ENCODE assay signal across 1 cellular context in genomic region chr14:81170104-81170828, GRCh38.
A peak's percentile ranks its signal among the peaks of the same experiment; 100 is the strongest.
TF ChIP-seq lines count a peak whose summit lies in the region.

No MANE protein-coding gene starts in this region.

TF ChIP-seq in K562, 482 proteins besides CTCF, POLR2A, EP300 and RAD21 (continued from another document and continues in another):
- TF ChIP-seq TFAP4 (CRISPR knock-in tag; IDR thresholded peaks at IDR 0.05; ENCODE audit: borderline replicate concordance) (peak; percentile 72; the same call in 1 of the 2 replicates), ZNF644 (tag; IDR thresholded peaks at IDR 0.05; ENCODE audit: low read depth) (no peak), NFE2 (IDR thresholded peaks at IDR 0.05; ENCODE audit: low read depth) (peak; percentile 77), RB1 (IDR thresholded peaks at IDR 0.05; ENCODE audit: low read depth) (peak; percentile 58; the same call in 1 of the 2 replicates), MLX (CRISPR knock-in tag; conservative IDR thresholded peaks at IDR 0.05) (no peak), MCM5 (IDR thresholded peaks at IDR 0.05; ENCODE audit: low read depth) (no peak), NRF1 (conservative IDR thresholded peaks at IDR 0.05 in 1 of 2, IDR thresholded peaks at IDR 0.05 in 1 of 2) (peak; percentile 95), MAFG (tag; conservative IDR thresholded peaks at IDR 0.05) (peak; percentile 51), LEF1 (IDR thresholded peaks at IDR 0.05) (peak; percentile 34; the same call in 1 of the 2 replicates), GATAD2A (IDR thresholded peaks at IDR 0.05) (no peak), ZKSCAN8 (CRISPR knock-in tag; IDR thresholded peaks at IDR 0.05) (no peak), ZNF354B (CRISPR knock-in tag; IDR thresholded peaks at IDR 0.05) (no peak), ZNF263 (CRISPR knock-in tag; IDR thresholded peaks at IDR 0.05; ENCODE audit: borderline replicate concordance) (peak; percentile 86), TAF9B (IDR thresholded peaks at IDR 0.05; ENCODE audit: partially characterized antibody) (peak; percentile 31), MEIS2 (IDR thresholded peaks at IDR 0.05; ENCODE audit: partially characterized antibody) (peak; percentile 48), SMC3 (conservative IDR thresholded peaks at IDR 0.05; ENCODE audit: insufficient read depth, low read depth, low read length) (peak; percentile 41; the same call in 1 of the 2 replicates), ARID1B (IDR thresholded peaks at IDR 0.05) (no peak), ZNF584 (CRISPR knock-in tag; IDR thresholded peaks at IDR 0.05; ENCODE audit: low read depth) (no peak), PHTF2 (CRISPR knock-in tag; IDR thresholded peaks at IDR 0.05) (no peak), ZNF592 (IDR thresholded peaks at IDR 0.05) (no peak), CEBPG (CRISPR knock-in tag; IDR thresholded peaks at IDR 0.05) (no peak), CEBPG (tag; conservative IDR thresholded peaks at IDR 0.05 in 1 of 2, IDR thresholded peaks at IDR 0.05 in 1 of 2) (no peak), ILF3 (IDR thresholded peaks at IDR 0.05; ENCODE audit: borderline replicate concordance) (no peak), ZNF41 (CRISPR knock-in tag; conservative IDR thresholded peaks at IDR 0.05) (no peak), SAFB2 (IDR thresholded peaks at IDR 0.05; ENCODE audit: borderline replicate concordance, low read depth, low read length, severe bottlenecking) (no peak), THRAP3 (IDR thresholded peaks at IDR 0.05; ENCODE audit: borderline replicate concordance) (no peak), DPF2 (IDR thresholded peaks at IDR 0.05) (0 out of 2 replicates have a peak, but pooled peaks have one; percentile 46), POLR2AphosphoS5 (IDR thresholded peaks at IDR 0.05; ENCODE audit: control insufficient read depth, insufficient read depth, low read depth, low read length) (peak; percentile 47; the same call in 1 of the 2 replicates), PRMT5 (CRISPR knock-in tag; IDR thresholded peaks at IDR 0.05) (no peak), ERF (CRISPR knock-in tag; IDR thresholded peaks at IDR 0.05) (no peak), CREB1 (IDR thresholded peaks at IDR 0.05) (no peak), CREB1 (CRISPR knock-in tag; IDR thresholded peaks at IDR 0.05) (no peak), CBX3 (IDR thresholded peaks at IDR 0.05; ENCODE audit: borderline replicate concordance in 1 of 2, low read length in 2 of 2) (0 out of 3 replicates have a peak, but pooled peaks of 1 of the 2 experiments have one; percentile 32), PTTG1 (tag; IDR thresholded peaks at IDR 0.05; ENCODE audit: low read depth) (no peak), MTA3 (IDR thresholded peaks at IDR 0.05; ENCODE audit: borderline replicate concordance) (peak; percentile 58; the same call in 1 of the 2 replicates), IRF2 (CRISPR knock-in tag; IDR thresholded peaks at IDR 0.05) (no peak), ATF7 (IDR thresholded peaks at IDR 0.05) (peak; percentile 54), E2F3 (CRISPR knock-in tag; IDR thresholded peaks at IDR 0.05) (no peak), JUNB (CRISPR knock-in tag; conservative IDR thresholded peaks at IDR 0.05) (no peak), ZNF444 (CRISPR knock-in tag; IDR thresholded peaks at IDR 0.05) (no peak), MIER1 (IDR thresholded peaks at IDR 0.05; ENCODE audit: low read depth) (no peak), RBFOX2 (IDR thresholded peaks at IDR 0.05; ENCODE audit: low read depth, low read length) (peak; percentile 77), HCFC1 (IDR thresholded peaks at IDR 0.05; ENCODE audit: low read depth, low read length) (0 out of 2 replicates have a peak, but pooled peaks have one; percentile 17), SUPT5H (IDR thresholded peaks at IDR 0.05) (peak; percentile 79), ELK1 (CRISPR knock-in tag; IDR thresholded peaks at IDR 0.05) (no peak), POLR2AphosphoS2 (IDR thresholded peaks at IDR 0.05; ENCODE audit: low read length) (no peak), XRCC5 (IDR thresholded peaks at IDR 0.05; ENCODE audit: low read depth, low read length) (0 out of 2 replicates have a peak, but pooled peaks have one; percentile 29), MBD2 (IDR thresholded peaks at IDR 0.05; ENCODE audit: borderline replicate concordance, low read depth) (no peak), MYBL2 (IDR thresholded peaks at IDR 0.05; ENCODE audit: low read depth) (no peak), MYBL2 (CRISPR knock-in tag; IDR thresholded peaks at IDR 0.05; ENCODE audit: borderline replicate concordance) (no peak)
- TF ChIP-seq, protein P1, sequence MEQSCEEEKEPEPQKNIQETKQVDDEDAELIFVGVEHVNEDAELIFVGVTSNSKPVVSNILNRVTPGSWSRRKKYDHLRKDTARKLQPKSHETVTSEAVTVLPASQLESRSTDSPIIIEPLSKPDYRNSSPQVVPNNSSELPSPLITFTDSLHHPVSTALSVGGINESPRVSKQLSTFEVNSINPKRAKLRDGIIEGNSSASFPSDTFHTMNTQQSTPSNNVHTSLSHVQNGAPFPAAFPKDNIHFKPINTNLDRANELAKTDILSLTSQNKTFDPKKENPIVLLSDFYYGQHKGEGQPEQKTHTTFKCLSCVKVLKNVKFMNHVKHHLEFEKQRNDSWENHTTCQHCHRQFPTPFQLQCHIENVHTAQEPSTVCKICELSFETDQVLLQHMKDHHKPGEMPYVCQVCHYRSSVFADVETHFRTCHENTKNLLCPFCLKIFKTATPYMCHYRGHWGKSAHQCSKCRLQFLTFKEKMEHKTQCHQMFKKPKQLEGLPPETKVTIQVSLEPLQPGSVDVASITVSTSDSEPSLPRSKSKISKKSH (CRISPR knock-in tag; IDR thresholded peaks at IDR 0.05): no peak
- TF ChIP-seq, protein P2, sequence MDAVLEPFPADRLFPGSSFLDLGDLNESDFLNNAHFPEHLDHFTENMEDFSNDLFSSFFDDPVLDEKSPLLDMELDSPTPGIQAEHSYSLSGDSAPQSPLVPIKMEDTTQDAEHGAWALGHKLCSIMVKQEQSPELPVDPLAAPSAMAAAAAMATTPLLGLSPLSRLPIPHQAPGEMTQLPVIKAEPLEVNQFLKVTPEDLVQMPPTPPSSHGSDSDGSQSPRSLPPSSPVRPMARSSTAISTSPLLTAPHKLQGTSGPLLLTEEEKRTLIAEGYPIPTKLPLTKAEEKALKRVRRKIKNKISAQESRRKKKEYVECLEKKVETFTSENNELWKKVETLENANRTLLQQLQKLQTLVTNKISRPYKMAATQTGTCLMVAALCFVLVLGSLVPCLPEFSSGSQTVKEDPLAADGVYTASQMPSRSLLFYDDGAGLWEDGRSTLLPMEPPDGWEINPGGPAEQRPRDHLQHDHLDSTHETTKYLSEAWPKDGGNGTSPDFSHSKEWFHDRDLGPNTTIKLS (IDR thresholded peaks at IDR 0.05; ENCODE audit: borderline replicate concordance, low read depth): peak; percentile 47; the same call in 1 of the 2 replicates
- TF ChIP-seq, protein P3, sequence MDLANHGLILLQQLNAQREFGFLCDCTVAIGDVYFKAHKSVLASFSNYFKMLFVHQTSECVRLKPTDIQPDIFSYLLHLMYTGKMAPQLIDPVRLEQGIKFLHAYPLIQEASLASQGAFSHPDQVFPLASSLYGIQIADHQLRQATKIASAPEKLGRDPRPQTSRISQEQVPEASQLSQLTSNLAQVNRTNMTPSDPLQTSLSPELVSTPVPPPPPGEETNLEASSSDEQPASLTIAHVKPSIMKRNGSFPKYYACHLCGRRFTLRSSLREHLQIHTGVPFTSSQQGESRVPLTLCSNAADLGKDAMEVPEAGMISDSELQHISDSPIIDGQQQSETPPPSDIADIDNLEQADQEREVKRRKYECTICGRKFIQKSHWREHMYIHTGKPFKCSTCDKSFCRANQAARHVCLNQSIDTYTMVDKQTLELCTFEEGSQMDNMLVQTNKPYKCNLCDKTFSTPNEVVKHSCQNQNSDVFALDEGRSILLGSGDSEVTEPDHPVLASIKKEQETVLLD (IDR thresholded peaks at IDR 0.05): peak; percentile 84
- TF ChIP-seq, protein P4, sequence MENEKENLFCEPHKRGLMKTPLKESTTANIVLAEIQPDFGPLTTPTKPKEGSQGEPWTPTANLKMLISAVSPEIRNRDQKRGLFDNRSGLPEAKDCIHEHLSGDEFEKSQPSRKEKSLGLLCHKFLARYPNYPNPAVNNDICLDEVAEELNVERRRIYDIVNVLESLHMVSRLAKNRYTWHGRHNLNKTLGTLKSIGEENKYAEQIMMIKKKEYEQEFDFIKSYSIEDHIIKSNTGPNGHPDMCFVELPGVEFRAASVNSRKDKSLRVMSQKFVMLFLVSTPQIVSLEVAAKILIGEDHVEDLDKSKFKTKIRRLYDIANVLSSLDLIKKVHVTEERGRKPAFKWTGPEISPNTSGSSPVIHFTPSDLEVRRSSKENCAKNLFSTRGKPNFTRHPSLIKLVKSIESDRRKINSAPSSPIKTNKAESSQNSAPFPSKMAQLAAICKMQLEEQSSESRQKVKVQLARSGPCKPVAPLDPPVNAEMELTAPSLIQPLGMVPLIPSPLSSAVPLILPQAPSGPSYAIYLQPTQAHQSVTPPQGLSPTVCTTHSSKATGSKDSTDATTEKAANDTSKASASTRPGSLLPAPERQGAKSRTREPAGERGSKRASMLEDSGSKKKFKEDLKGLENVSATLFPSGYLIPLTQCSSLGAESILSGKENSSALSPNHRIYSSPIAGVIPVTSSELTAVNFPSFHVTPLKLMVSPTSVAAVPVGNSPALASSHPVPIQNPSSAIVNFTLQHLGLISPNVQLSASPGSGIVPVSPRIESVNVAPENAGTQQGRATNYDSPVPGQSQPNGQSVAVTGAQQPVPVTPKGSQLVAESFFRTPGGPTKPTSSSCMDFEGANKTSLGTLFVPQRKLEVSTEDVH (IDR thresholded peaks at IDR 0.05; ENCODE audit: low read depth, partially characterized antibody): peak; percentile 17
- TF ChIP-seq, protein P5, sequence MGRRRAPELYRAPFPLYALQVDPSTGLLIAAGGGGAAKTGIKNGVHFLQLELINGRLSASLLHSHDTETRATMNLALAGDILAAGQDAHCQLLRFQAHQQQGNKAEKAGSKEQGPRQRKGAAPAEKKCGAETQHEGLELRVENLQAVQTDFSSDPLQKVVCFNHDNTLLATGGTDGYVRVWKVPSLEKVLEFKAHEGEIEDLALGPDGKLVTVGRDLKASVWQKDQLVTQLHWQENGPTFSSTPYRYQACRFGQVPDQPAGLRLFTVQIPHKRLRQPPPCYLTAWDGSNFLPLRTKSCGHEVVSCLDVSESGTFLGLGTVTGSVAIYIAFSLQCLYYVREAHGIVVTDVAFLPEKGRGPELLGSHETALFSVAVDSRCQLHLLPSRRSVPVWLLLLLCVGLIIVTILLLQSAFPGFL (CRISPR knock-in tag; IDR thresholded peaks at IDR 0.05): no peak
- TF ChIP-seq, protein P6, sequence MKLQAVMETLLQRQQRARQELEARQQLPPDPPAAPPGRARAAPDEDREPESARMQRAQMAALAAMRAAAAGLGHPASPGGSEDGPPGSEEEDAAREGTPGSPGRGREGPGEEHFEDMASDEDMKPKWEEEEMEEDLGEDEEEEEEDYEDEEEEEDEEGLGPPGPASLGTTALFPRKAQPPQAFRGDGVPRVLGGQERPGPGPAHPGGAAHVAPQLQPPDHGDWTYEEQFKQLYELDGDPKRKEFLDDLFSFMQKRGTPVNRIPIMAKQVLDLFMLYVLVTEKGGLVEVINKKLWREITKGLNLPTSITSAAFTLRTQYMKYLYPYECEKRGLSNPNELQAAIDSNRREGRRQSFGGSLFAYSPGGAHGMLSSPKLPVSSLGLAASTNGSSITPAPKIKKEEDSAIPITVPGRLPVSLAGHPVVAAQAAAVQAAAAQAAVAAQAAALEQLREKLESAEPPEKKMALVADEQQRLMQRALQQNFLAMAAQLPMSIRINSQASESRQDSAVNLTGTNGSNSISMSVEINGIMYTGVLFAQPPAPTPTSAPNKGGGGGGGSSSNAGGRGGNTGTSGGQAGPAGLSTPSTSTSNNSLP (IDR thresholded peaks at IDR 0.05; ENCODE audit: borderline replicate concordance, low read depth, low read length): no peak
